ENCODE assay signal across 13 cellular contexts in the genomic region with DNA sequence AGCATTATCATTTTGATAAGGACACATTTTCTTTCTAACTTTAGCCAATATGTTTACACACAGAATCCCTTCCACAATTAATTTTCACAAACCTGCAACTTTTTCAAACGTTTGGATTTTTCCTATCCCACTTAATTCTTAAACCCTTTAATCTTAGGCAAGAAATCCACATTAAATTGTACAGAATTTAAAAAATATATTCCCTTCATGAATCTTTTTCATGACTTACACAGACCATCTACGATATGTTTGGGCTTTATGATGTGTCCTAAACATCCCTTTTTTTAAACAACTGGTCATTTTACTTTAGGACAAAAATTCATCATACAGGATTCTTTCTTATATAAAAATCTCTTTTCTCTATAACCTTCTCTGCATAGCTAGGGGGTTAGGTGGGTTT.
"Had no signal": no experiment of that assay in that cellular context is flagged by ENCODE, and none has a peak within 500 bp of the region (broad histone marks: within the 10 kb centered on the region; RNA-seq: fewer than 3 reads in every experiment).

No MANE protein-coding gene starts in this region.

- H3K36me3 ChIP-seq: tibial artery, uterus had no signal

- H3K4me3 Mint-ChIP-seq: activated CD8-positive, alpha-beta T cell treated with anti-CD3 and anti-CD28 coated beads for 36 hours; activated naive CD8-positive, alpha-beta T cell treated with anti-CD3 and anti-CD28 coated beads, Interleukin-2, amount 10 ng/mL, durations not matched to agents 7 days and 5 days; activated T-cell treated with anti-CD3 and anti-CD28 coated beads, Interleukin-2, amount 50 U/mL, for 72 hours; natural killer cell had no signal

- H3K4me1 ChIP-seq: tibial artery, uterus had no signal

- H3K4me3 ChIP-seq: tibial artery, uterus had no signal

- H3K27ac Mint-ChIP-seq: activated CD8-positive, alpha-beta T cell treated with anti-CD3 and anti-CD28 coated beads for 36 hours; activated naive CD8-positive, alpha-beta T cell treated with anti-CD3 and anti-CD28 coated beads, Interleukin-2, amount 10 ng/mL, durations not matched to agents 7 days and 5 days; activated T-cell treated with anti-CD3 and anti-CD28 coated beads, Interleukin-2, amount 50 U/mL, for 72 hours; natural killer cell; progenitor cell of endocrine pancreas had no signal

- H3K36me3 Mint-ChIP-seq: activated naive CD8-positive, alpha-beta T cell treated with anti-CD3 and anti-CD28 coated beads, Interleukin-2, amount 10 ng/mL, durations not matched to agents 7 days and 5 days; natural killer cell had no signal

- H3K27me3 Mint-ChIP-seq: activated CD8-positive, alpha-beta T cell treated with anti-CD3 and anti-CD28 coated beads for 36 hours; activated naive CD8-positive, alpha-beta T cell treated with anti-CD3 and anti-CD28 coated beads, Interleukin-2, amount 10 ng/mL, durations not matched to agents 7 days and 5 days; progenitor cell of endocrine pancreas had no signal

- DNase-seq: activated CD8-positive, alpha-beta memory T cell treated with anti-CD3 and anti-CD28 coated beads, Interleukin-2, amount 50 U/mL, for 4 hours; activated CD8-positive, alpha-beta T cell treated with anti-CD3 and anti-CD28 coated beads for 36 hours; activated naive CD8-positive, alpha-beta T cell treated with anti-CD3 and anti-CD28 coated beads, Interleukin-2, amount 10 ng/mL, durations not matched to agents 7 days and 5 days; activated T-cell treated with anti-CD3 and anti-CD28 coated beads, Interleukin-2, amount 50 U/mL, for 72 hours; anterior cingulate cortex; left cardiac atrium; natural killer cell; occipital lobe; right cardiac atrium; small intestine; tibial artery; uterus had no signal

- H3K4me1 Mint-ChIP-seq: activated naive CD8-positive, alpha-beta T cell treated with anti-CD3 and anti-CD28 coated beads, Interleukin-2, amount 10 ng/mL, durations not matched to agents 7 days and 5 days; natural killer cell had no signal

- H3K9me3 ChIP-seq: tibial artery, uterus had no signal

- H3K27me3 ChIP-seq: tibial artery, uterus had no signal

- H3K27ac ChIP-seq: tibial artery, uterus had no signal
